Comparison of ENCODE assay signal across 10 cellular contexts in the genomic region with DNA sequence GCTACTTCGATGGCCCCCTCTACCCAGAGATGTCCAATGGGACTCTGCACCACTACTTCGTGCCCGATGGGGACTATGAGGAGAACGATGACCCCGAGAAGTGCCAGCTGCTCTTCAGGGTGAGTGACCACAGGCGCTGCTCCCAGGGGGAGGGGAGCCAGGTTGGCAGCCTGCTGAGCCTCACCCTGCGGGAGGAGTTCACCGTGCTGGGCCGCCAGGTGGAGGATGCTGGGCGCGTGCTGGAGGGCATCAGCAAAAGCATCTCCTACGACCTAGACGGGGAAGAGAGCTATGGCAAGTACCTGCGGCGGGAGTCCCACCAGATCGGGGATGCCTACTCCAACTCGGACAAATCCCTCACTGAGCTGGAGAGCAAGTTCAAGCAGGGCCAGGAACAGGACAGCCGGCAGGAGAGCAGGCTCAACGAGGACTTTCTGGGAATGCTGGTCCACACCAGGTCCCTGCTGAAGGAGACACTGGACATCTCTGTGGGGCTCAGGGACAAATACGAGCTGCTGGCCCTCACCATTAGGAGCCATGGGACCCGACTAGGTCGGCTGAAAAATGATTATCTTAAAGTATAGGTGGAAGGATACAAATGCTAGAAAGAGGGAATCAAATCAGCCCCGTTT. TPM values are rescaled to one million over a fixed set of nuclear protein-coding genes. Genes with fewer than 3 reads are reported as not detected.
A peak's percentile ranks its signal among the peaks of the same experiment; 100 is the strongest.
DNase-seq lines count a peak whose midpoint lies in the region; ATAC-seq, FAIRE-seq and TF ChIP-seq lines count a peak whose summit lies in the region.
"Had no signal": no experiment of that assay in that cellular context is flagged by ENCODE, and none has a peak within 500 bp of the region (broad histone marks: within the 10 kb centered on the region; RNA-seq: fewer than 3 reads in every experiment).

No MANE protein-coding gene starts in this region.

- H3K27me3 ChIP-seq in esophagus muscularis mucosa (no peaks in the 10 kb centered on the region), lung (ENCODE audit: control insufficient read depth, insufficient read depth) (no peaks in the 10 kb centered on the region), thoracic aorta (replicated peaks; ENCODE audit: insufficient read depth) (no peaks in the 10 kb centered on the region)

- H3K4me3 ChIP-seq in OCI-LY7 (ENCODE audit: low read depth, low read length, poor library complexity, severe bottlenecking) (no peak overlapping the region), esophagus muscularis mucosa (peak overlapping the region; percentile 66 to 88 (median 71)), lung (peak overlapping the region; percentile 18), thoracic aorta (peak overlapping the region; percentile 95)

- H3K4me3 Mint-ChIP-seq in activated T-helper 2 cell treated with anti-CD3 and anti-CD28 coated beads, Interferon-gamma antibody, Interleukin-2, Interleukin-4, amounts not matched to agents 10 μg/mL and 5 μg/mL and 100 μg/mL, durations not matched to agents 14 hours and 24 hours and 36 hours (ENCODE audit: low read depth) = no peak overlapping the region
- H3K4me3 Mint-ChIP-seq: activated naive CD8-positive, alpha-beta T cell treated with anti-CD3 and anti-CD28 coated beads for 36 hours; immature natural killer cell had no signal

- H3K36me3 ChIP-seq in OCI-LY7 (ENCODE audit: insufficient read depth, low read length) = no peaks in the 10 kb centered on the region
- H3K36me3 ChIP-seq in esophagus muscularis mucosa = no peaks in the 10 kb centered on the region
- no peaks in the 10 kb centered on the region for H3K36me3 ChIP-seq in lung (ENCODE audit: control insufficient read depth in 2 of 2, insufficient read depth in 2 of 2, low read length in 2 of 2)
- H3K36me3 ChIP-seq in thoracic aorta = peaks cover 3% of the 10 kb centered on the region

- TF ChIP-seq CTCF in OCI-LY7 (conservative IDR thresholded peaks at IDR 0.05; ENCODE audit: low read length) = no peak
- TF ChIP-seq CTCF in esophagus muscularis mucosa (IDR thresholded peaks at IDR 0.05) = no peak
- no peak for TF ChIP-seq CTCF in lung (IDR thresholded peaks at IDR 0.05; ENCODE audit: control extremely low read depth, extremely low read depth)
- TF ChIP-seq CTCF in thoracic aorta (IDR thresholded peaks at IDR 0.05) = no peak

- H3K4me1 Mint-ChIP-seq in activated T-helper 2 cell treated with anti-CD3 and anti-CD28 coated beads, Interferon-gamma antibody, Interleukin-2, Interleukin-4, amounts not matched to agents 10 μg/mL and 5 μg/mL and 100 μg/mL, durations not matched to agents 14 hours and 24 hours and 36 hours (ENCODE audit: low read depth) = no peaks in the 10 kb centered on the region
- H3K4me1 Mint-ChIP-seq: activated naive CD8-positive, alpha-beta T cell treated with anti-CD3 and anti-CD28 coated beads for 36 hours; immature natural killer cell had no signal

- no peak for TF ChIP-seq POLR2A in esophagus muscularis mucosa (IDR thresholded peaks at IDR 0.05; ENCODE audit: low read depth)

- H3K9me2 ChIP-seq in OCI-LY7 (ENCODE audit: insufficient read depth, low read length) = no peaks in the 10 kb centered on the region

- POLR2A ChIA-PET in OCI-LY7 (lab: Charles Lee) = interaction anchor here (0.6 kb wide), 4 partner anchors 15 to 1000 kb away, joined by 3 read pairs; no protein-coding TSS in a partner anchor

- no peak for DNase-seq in OCI-LY7 (ENCODE audit: low spot score)
- no peak for DNase-seq in esophagus muscularis mucosa (ENCODE audit: extremely low spot score)
- no peak for DNase-seq in lung (ENCODE audit: low spot score)
- DNase-seq in thoracic aorta (ENCODE audit: low spot score) = no peak
- no peak for DNase-seq in urothelium cell line (ENCODE audit: low spot score)
- DNase-seq in activated T-helper 2 cell treated with anti-CD3 and anti-CD28 coated beads, Interferon-gamma antibody, Interleukin-2, Interleukin-4, amounts not matched to agents 10 μg/mL and 5 μg/mL and 100 μg/mL, durations not matched to agents 14 hours and 24 hours and 36 hours (ENCODE audit: low spot score) = no peak
- no peak for DNase-seq in inferior parietal cortex (ENCODE audit: extremely low spot score)
- no peak for DNase-seq in central memory CD4-positive, alpha-beta T cell
- DNase-seq: activated naive CD8-positive, alpha-beta T cell treated with anti-CD3 and anti-CD28 coated beads for 36 hours; immature natural killer cell had no signal

- H3K36me3 Mint-ChIP-seq in activated T-helper 2 cell treated with anti-CD3 and anti-CD28 coated beads, Interferon-gamma antibody, Interleukin-2, Interleukin-4, amounts not matched to agents 10 μg/mL and 5 μg/mL and 100 μg/mL, durations not matched to agents 14 hours and 24 hours and 36 hours (ENCODE audit: low read depth) = no peaks in the 10 kb centered on the region
- H3K36me3 Mint-ChIP-seq: activated naive CD8-positive, alpha-beta T cell treated with anti-CD3 and anti-CD28 coated beads for 36 hours; immature natural killer cell had no signal

- intact Hi-C loops in OCI-LY7 (cut with micrococcal nuclease; ENCODE audit: unreplicated experiment) = no loop called here
- intact Hi-C loops in esophagus muscularis mucosa (cut with DNase I) = loop anchor here (2.0 to 5.0 kb wide), 3 partner anchors 48 to 237 kb away; no protein-coding TSS in a partner anchor
- intact Hi-C loops in activated T-helper 2 cell treated with anti-CD3 and anti-CD28 coated beads, Interferon-gamma antibody, Interleukin-2, Interleukin-4, amounts not matched to agents 10 μg/mL and 5 μg/mL and 100 μg/mL, durations not matched to agents 14 hours and 24 hours and 36 hours (cut with micrococcal nuclease) = no loop called here

- H3K27ac Mint-ChIP-seq in activated T-helper 2 cell treated with anti-CD3 and anti-CD28 coated beads, Interferon-gamma antibody, Interleukin-2, Interleukin-4, amounts not matched to agents 10 μg/mL and 5 μg/mL and 100 μg/mL, durations not matched to agents 14 hours and 24 hours and 36 hours = no peak overlapping the region
- H3K27ac Mint-ChIP-seq: activated naive CD8-positive, alpha-beta T cell treated with anti-CD3 and anti-CD28 coated beads for 36 hours; immature natural killer cell had no signal

- H3K9me3 ChIP-seq in OCI-LY7 (ENCODE audit: low read length) = no peaks in the 10 kb centered on the region
- no peaks in the 10 kb centered on the region for H3K9me3 ChIP-seq in esophagus muscularis mucosa
- peaks cover 0 to 4% of the 10 kb centered on the region in 2 donors for H3K9me3 ChIP-seq in lung (ENCODE audit: control insufficient read depth in 2 of 2, insufficient read depth in 1 of 2, low read length in 1 of 2)
- no peaks in the 10 kb centered on the region for H3K9me3 ChIP-seq in thoracic aorta

- peak overlapping the region; percentile 15; the same call in 1 of the 2 replicates for H3K4me2 ChIP-seq in OCI-LY7 (ENCODE audit: low read length)

- no peak overlapping the region for H3K27ac ChIP-seq in OCI-LY7 (ENCODE audit: low read depth, low read length, poor library complexity, severe bottlenecking)
- H3K27ac ChIP-seq in esophagus muscularis mucosa (replicated peaks in 1 of 4) = peak overlapping the region; percentile 83 to 92 (median 87)
- H3K27ac ChIP-seq in lung (ENCODE audit: low read depth in 1 of 2, low read length in 1 of 2) = peak overlapping the region in 1 of 2 donors; percentile 41
- H3K27ac ChIP-seq in thoracic aorta = peak overlapping the region; percentile 94 to 98

- FAIRE-seq in urothelium cell line (lab: Jason Lieb, UNC) = no peak

- TF ChIP-seq EP300 in esophagus muscularis mucosa (IDR thresholded peaks at IDR 0.05) = no peak

- ATAC-seq in lung (ENCODE audit: insufficient read depth, low FRiP score) = no peak
- ATAC-seq in thoracic aorta (ENCODE audit: insufficient number of reproducible peaks, low FRiP score, low read depth) = no peak

- no TSS peak for BruUV-seq in OCI-LY7 (replicated peaks; lab: Mats Ljungman, UMichigan)

- H3K27me3 Mint-ChIP-seq in activated T-helper 2 cell treated with anti-CD3 and anti-CD28 coated beads, Interferon-gamma antibody, Interleukin-2, Interleukin-4, amounts not matched to agents 10 μg/mL and 5 μg/mL and 100 μg/mL, durations not matched to agents 14 hours and 24 hours and 36 hours (ENCODE audit: low read depth) = no peaks in the 10 kb centered on the region

- 0 out of 2 replicates have a peak overlapping the region, but pooled peaks have one; percentile 15 for H2AFZ ChIP-seq in OCI-LY7 (ENCODE audit: low read length)

- H3K4me1 ChIP-seq in OCI-LY7 (ENCODE audit: insufficient read depth, low read length, poor library complexity, severe bottlenecking) (no peaks in the 10 kb centered on the region), esophagus muscularis mucosa (peaks cover 0 to 55% (median 32%) of the 10 kb centered on the region in 4 donors), lung (ENCODE audit: control insufficient read depth in 2 of 2, insufficient read depth in 2 of 2, low read length in 2 of 2) (no peaks in the 10 kb centered on the region), thoracic aorta (ENCODE audit: control insufficient read depth in 1 of 2, low read depth in 2 of 2) (peaks cover 20 to 34% of the 10 kb centered on the region in 2 donors)

- CTCF ChIA-PET in OCI-LY7 (lab: Charles Lee; ENCODE audit: unreplicated experiment) = no interaction called here

- H3K79me2 ChIP-seq in OCI-LY7 (ENCODE audit: insufficient read depth, low read depth, low read length) = no peaks in the 10 kb centered on the region

- no peaks in the 10 kb centered on the region for H3K9me3 Mint-ChIP-seq in activated T-helper 2 cell treated with anti-CD3 and anti-CD28 coated beads, Interferon-gamma antibody, Interleukin-2, Interleukin-4, amounts not matched to agents 10 μg/mL and 5 μg/mL and 100 μg/mL, durations not matched to agents 14 hours and 24 hours and 36 hours
- H3K9me3 Mint-ChIP-seq: activated naive CD8-positive, alpha-beta T cell treated with anti-CD3 and anti-CD28 coated beads for 36 hours had no signal

- 22% methylated on average over 9 of the region's 23 CpGs for whole genome bisulfite sequencing in esophagus muscularis mucosa
- 54 to 68% methylated on average over 23 of the region's 23 CpGs for WGBS in lung, 2 donors

- no peaks in the 10 kb centered on the region for H4K20me1 ChIP-seq in OCI-LY7 (ENCODE audit: insufficient read depth, low read length)

RNA-seq across cellular contexts. Expression of a gene that starts 0.8 kb away (rescaled TPM):
- total RNA-seq in OCI-LY7 (2014; rRNA removed; shearing (Covaris generic)) = not detected in 2 replicates
- total RNA-seq in OCI-LY7 (2022) (not detected in 2 replicates), esophagus muscularis mucosa (100 to 1,000 TPM in 2 of 4 donors, 10 to 100 TPM in 2; 76.4 to 151 (median 101) TPM), lung (10 to 100 TPM; 11.7 to 12.9 TPM), thoracic aorta (100 to 1,000 TPM; 153 to 278 TPM)
- polyA plus RNA-seq in lung = 1 to 10 TPM; 3.8 to 7.2 TPM
- not detected in 2 replicates for total RNA-seq in activated T-helper 2 cell treated with anti-CD3 and anti-CD28 coated beads, Interferon-gamma antibody, Interleukin-2, Interleukin-4, amounts not matched to agents 10 μg/mL and 5 μg/mL and 100 μg/mL, durations not matched to agents 14 hours and 24 hours and 36 hours
- total RNA-seq: activated naive CD8-positive, alpha-beta T cell treated with anti-CD3 and anti-CD28 coated beads for 36 hours had no signal
- polyA plus RNA-seq: immature natural killer cell had no signal

RNA-seq across cellular contexts. Expression of a gene that starts 45.9 kb away (rescaled TPM):
- total RNA-seq in OCI-LY7 (2014; rRNA removed; shearing (Covaris generic)) = not detected in 2 replicates
- total RNA-seq in OCI-LY7 (2022) (not detected in 2 replicates), esophagus muscularis mucosa (under 1 TPM in 1 of 4 donors, not detected in 3; 0.50 TPM), lung (1 to 10 TPM; 1.1 to 1.9 TPM), thoracic aorta (not detected)
- under 1 TPM; 0.08 to 0.27 TPM for polyA plus RNA-seq in lung
- total RNA-seq in activated T-helper 2 cell treated with anti-CD3 and anti-CD28 coated beads, Interferon-gamma antibody, Interleukin-2, Interleukin-4, amounts not matched to agents 10 μg/mL and 5 μg/mL and 100 μg/mL, durations not matched to agents 14 hours and 24 hours and 36 hours = not detected in 2 replicates
- total RNA-seq: activated naive CD8-positive, alpha-beta T cell treated with anti-CD3 and anti-CD28 coated beads for 36 hours had no signal
- polyA plus RNA-seq: immature natural killer cell had no signal

Comparison
In these comparisons a context has a peak if more than half of its experiments do, and no peak if none do; other contexts are left out.
1. RNA of a gene that starts 0.8 kb away (total RNA-seq): 153 to 278 TPM in thoracic aorta, 76.4 to 151 TPM in esophagus muscularis mucosa and 11.7 to 12.9 TPM in lung; not detected in OCI-LY7 and not detected in activated T-helper 2 cell treated with anti-CD3 and anti-CD28 coated beads, Interferon-gamma antibody, Interleukin-2, Interleukin-4, amounts not matched to agents 10 μg/mL and 5 μg/mL and 100 μg/mL, durations not matched to agents 14 hours and 24 hours and 36 hours; every median in the first group is over 10 times any median in the second.